8 cellular contexts compared by ENCODE assay signal in the genomic region with DNA sequence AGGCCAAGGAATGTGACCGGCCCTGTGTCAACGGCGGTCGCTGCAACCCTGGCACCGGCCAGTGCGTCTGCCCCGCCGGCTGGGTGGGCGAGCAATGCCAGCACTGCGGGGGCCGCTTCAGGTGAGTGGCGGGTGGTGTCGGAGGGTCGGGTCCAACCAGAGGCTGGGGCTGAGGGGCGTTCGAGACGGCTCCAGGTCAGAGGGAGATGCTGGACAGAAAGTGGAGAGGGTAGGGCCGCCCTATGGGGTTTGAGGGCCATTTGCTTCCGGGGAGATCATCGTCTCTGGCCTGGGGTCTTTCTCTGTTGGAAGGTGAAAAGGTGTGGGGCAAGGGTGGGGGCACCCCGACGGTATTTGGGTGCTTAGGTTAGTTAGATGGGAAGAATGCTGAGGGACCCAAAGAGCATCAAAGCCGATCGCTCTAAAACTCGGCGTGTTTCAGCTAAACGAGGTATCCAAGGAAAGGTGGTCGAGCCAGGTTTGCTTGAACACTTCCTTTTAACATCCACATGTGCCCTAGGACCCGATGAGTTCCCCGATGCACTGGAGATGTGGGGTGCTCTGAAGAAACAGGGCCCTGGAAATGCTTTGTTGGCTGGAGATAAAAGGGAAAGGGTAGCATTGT. TPM values are rescaled to one million over a fixed set of nuclear protein-coding genes. Genes with fewer than 3 reads are reported as not detected.
A peak's percentile ranks its signal among the peaks of the same experiment; 100 is the strongest.
DNase-seq lines count a peak whose midpoint lies in the region; ATAC-seq and TF ChIP-seq lines count a peak whose summit lies in the region.

No MANE protein-coding gene starts in this region.

- H3K27ac Mint-ChIP-seq in naive thymus-derived CD8-positive, alpha-beta T cell, result peak overlapping the region; percentile 64 to 94 (median 86)

- intact Hi-C loops in dorsolateral prefrontal cortex (cut with DNase I), result loop anchor here (2.0 kb wide), 2 partner anchors 63 to 65 kb away; a partner anchor contains a TSS

- H3K4me3 ChIP-seq in Loucy (ENCODE audit: low read length, poor library complexity, severe bottlenecking) (peak overlapping the region; percentile 93), dorsolateral prefrontal cortex (peak overlapping the region; percentile 56 to 100 (median 96))

- TF ChIP-seq CTCF in Loucy (conservative IDR thresholded peaks at IDR 0.05; ENCODE audit: low read length) (no peak), dorsolateral prefrontal cortex (IDR thresholded peaks at IDR 0.05 in 54 of 56, conservative IDR thresholded peaks at IDR 0.05 in 2 of 56; ENCODE audit: low read depth in 1 of 56, partially characterized antibody in 56 of 56) (no peak)

- H3K27me3 ChIP-seq in Loucy (ENCODE audit: insufficient read depth, low read length, poor library complexity, severe bottlenecking) (no peaks in the 10 kb centered on the region), dorsolateral prefrontal cortex (no peaks in the 10 kb centered on the region)

- H2AFZ ChIP-seq in Loucy (ENCODE audit: low read length), result peak overlapping the region; percentile 99; the same call in 1 of the 2 replicates

- peak overlapping the region; percentile 81 for H3K9ac ChIP-seq in Loucy (ENCODE audit: low read depth, low read length, poor library complexity, severe bottlenecking)

- POLR2A ChIA-PET in naive thymus-derived CD8-positive, alpha-beta T cell (lab: Charles Lee), result no interaction called here

- peaks cover 5% of the 10 kb centered on the region for H4K20me1 ChIP-seq in Loucy (ENCODE audit: insufficient read depth, low read length, poor library complexity, severe bottlenecking)

- H3F3A ChIP-seq in Loucy (ENCODE audit: low read depth), result no peaks in the 10 kb centered on the region

- H3K36me3 Mint-ChIP-seq in activated T-cell treated with anti-CD3 and anti-CD28 coated beads, Interleukin-2, amount 50 U/mL, for 4 hours (ENCODE audit: insufficient read depth), result no peaks in the 10 kb centered on the region
- peaks cover 0 to 2% (median 0%) of the 10 kb centered on the region in 3 donors for H3K36me3 Mint-ChIP-seq in naive thymus-derived CD8-positive, alpha-beta T cell

- H3K4me3 Mint-ChIP-seq in activated T-cell treated with anti-CD3 and anti-CD28 coated beads, Interleukin-2, amount 50 U/mL, for 4 hours, result peak overlapping the region; percentile 95
- peak overlapping the region; percentile 89 to 96 (median 94) for H3K4me3 Mint-ChIP-seq in naive thymus-derived CD8-positive, alpha-beta T cell

- ATAC-seq in activated T-cell treated with anti-CD3 and anti-CD28 coated beads, Interleukin-2, amount 50 U/mL, for 4 hours, result peak in 1 of 2 donors; percentile 9
- peak in 1 of 2 donors; percentile 15 for ATAC-seq in naive thymus-derived CD8-positive, alpha-beta T cell

- peaks cover 33% of the 10 kb centered on the region for H3K4me1 Mint-ChIP-seq in activated T-cell treated with anti-CD3 and anti-CD28 coated beads, Interleukin-2, amount 50 U/mL, for 4 hours (ENCODE audit: low read depth)
- peaks cover 25 to 43% (median 38%) of the 10 kb centered on the region in 4 donors for H3K4me1 Mint-ChIP-seq in naive thymus-derived CD8-positive, alpha-beta T cell

- H3K4me2 ChIP-seq in Loucy (ENCODE audit: low read depth, low read length, poor library complexity, severe bottlenecking), result peak overlapping the region; percentile 95

- H3K27me3 Mint-ChIP-seq in activated T-cell treated with anti-CD3 and anti-CD28 coated beads, Interleukin-2, amount 50 U/mL, for 4 hours (ENCODE audit: low read depth), result no peaks in the 10 kb centered on the region
- peaks cover 0 to 2% (median 0%) of the 10 kb centered on the region in 5 donors for H3K27me3 Mint-ChIP-seq in naive thymus-derived CD8-positive, alpha-beta T cell

- H3K36me3 ChIP-seq in Loucy (ENCODE audit: insufficient read depth, low read length), result no peaks in the 10 kb centered on the region

- no peaks in the 10 kb centered on the region for H3K9me3 ChIP-seq in Loucy (ENCODE audit: insufficient read depth, low read depth, low read length)

- no peaks in the 10 kb centered on the region for H3K9me3 Mint-ChIP-seq in activated T-cell treated with anti-CD3 and anti-CD28 coated beads, Interleukin-2, amount 50 U/mL, for 4 hours
- no peaks in the 10 kb centered on the region for H3K9me3 Mint-ChIP-seq in naive thymus-derived CD8-positive, alpha-beta T cell

- H3K79me2 ChIP-seq in Loucy (ENCODE audit: insufficient read depth, low read length), result peaks cover 43% of the 10 kb centered on the region

- peaks cover 32% of the 10 kb centered on the region for H3K4me1 ChIP-seq in Loucy (ENCODE audit: insufficient read depth, low read length, poor library complexity, severe bottlenecking)

- H3K27ac ChIP-seq in dorsolateral prefrontal cortex, result peak overlapping the region in 47 of 59 donors; percentile 43 to 95 (median 84)

- DNase-seq in activated T-cell treated with anti-CD3 and anti-CD28 coated beads, Interleukin-2, amount 50 U/mL, for 4 hours, result no peak
- DNase-seq in activated T-cell treated with anti-CD3 and anti-CD28 coated beads for 4 hours (no peak), dorsolateral prefrontal cortex (peak in 2 of 10 donors; percentile 15 to 18), NCI-H128 (lab: John Stamatoyannopoulos, UW; ENCODE audit: unreplicated experiment) (no peak), islet precursor cell (no peak), NCI-H446 treated with DMSO at 0.1 percent for 48 hours (lab: John Stamatoyannopoulos, UW) (no peak)
- peak in 2 of 10 donors; percentile 4 to 7 for DNase-seq in naive thymus-derived CD8-positive, alpha-beta T cell

- no peaks in the 10 kb centered on the region for H3K9me2 ChIP-seq in Loucy (replicated peaks; ENCODE audit: low read depth, low read length)

RNA-seq across cellular contexts. Expression of a gene that starts 0.7 kb away (rescaled TPM):
- total RNA-seq in activated T-cell treated with anti-CD3 and anti-CD28 coated beads, Interleukin-2, amount 50 U/mL, for 4 hours, result 10 to 100 TPM; 12.3 to 12.5 (median 12.3) TPM
- 10 to 100 TPM; 35.4 to 78.7 (median 57.5) TPM for total RNA-seq in dorsolateral prefrontal cortex
- 10 to 100 TPM; 13.1 to 13.9 TPM for total RNA-seq in naive thymus-derived CD8-positive, alpha-beta T cell
- polyA plus RNA-seq in naive thymus-derived CD8-positive, alpha-beta T cell, result 1 to 10 TPM; 7.0 to 9.4 (median 7.6) TPM
